Comparison of ENCODE assay signal across 21 cellular contexts in the genomic region with DNA sequence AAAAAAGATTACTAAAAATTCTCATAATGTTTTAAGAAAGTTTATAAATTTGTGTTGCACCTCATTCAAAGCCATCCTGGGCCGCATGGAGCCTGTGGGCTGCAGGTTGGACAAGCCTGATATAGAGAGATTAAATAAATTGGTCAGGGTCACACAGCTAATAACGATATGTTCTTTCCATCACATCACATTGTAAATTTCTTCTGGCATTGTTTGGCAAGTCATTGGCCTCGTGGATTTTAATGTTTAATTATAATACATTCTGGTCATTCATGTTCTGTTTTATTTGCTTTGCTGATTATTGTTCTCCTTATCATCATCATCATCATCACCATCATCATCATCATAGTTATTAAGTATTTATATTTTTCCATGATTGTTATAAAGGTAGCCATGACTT.
A peak's percentile ranks its signal among the peaks of the same experiment; 100 is the strongest.
DNase-seq lines count a peak whose midpoint lies in the region; ATAC-seq, FAIRE-seq and TF ChIP-seq lines count a peak whose summit lies in the region.
"Had no signal": no experiment of that assay in that cellular context is flagged by ENCODE, and none has a peak within 500 bp of the region (broad histone marks: within the 10 kb centered on the region; RNA-seq: fewer than 3 reads in every experiment).

No MANE protein-coding gene starts in this region.

- intact Hi-C loops in Right ventricle myocardium superior (cut with DNase I) (no loop called here), left cardiac atrium (cut with DNase I) (no loop called here)

- no peak for ATAC-seq in Right ventricle myocardium superior (ENCODE audit: poor library complexity)
- no peak for ATAC-seq in left cardiac atrium
- ATAC-seq in HG03135 (IDR thresholded peaks at IDR 0.05; ENCODE audit: unreplicated experiment): no peak
- ATAC-seq: A549; CD8-positive, alpha-beta T cell had no signal

- no peak for TF ChIP-seq CTCF in VCaP (conservative IDR thresholded peaks at IDR 0.05)

- H3K27ac ChIP-seq in VCaP: peak overlapping the region; percentile 75
- H3K27ac ChIP-seq: 22Rv1; A549; BLaER1 treated with 17β-estradiol and CSF1 and Interleukin-3, amounts not matched to agents 10 nM and 100 nM; C4-2B had no signal

- peak; percentile 16 for DNase-seq in Right ventricle myocardium superior
- no peak for DNase-seq in left cardiac atrium
- no peak for DNase-seq in NCI-H2196 (lab: John Stamatoyannopoulos, UW; ENCODE audit: unreplicated experiment)
- DNase-seq in NCI-H1092 (lab: John Stamatoyannopoulos, UW): no peak
- DNase-seq: AML-193; Caco-2; Calu3; CD4-positive, alpha-beta T cell; CD8-positive, alpha-beta T cell; DMS79 treated with DMSO at 0.1 percent for 48 hours; GF-D8 had no signal

- FAIRE-seq in endometrium (lab: Jason Lieb, UNC): peak; percentile 45
- FAIRE-seq: D721Med, G401.6, GM12891 had no signal
